ENCODE assay signal across 8 cellular contexts in the genomic region with DNA sequence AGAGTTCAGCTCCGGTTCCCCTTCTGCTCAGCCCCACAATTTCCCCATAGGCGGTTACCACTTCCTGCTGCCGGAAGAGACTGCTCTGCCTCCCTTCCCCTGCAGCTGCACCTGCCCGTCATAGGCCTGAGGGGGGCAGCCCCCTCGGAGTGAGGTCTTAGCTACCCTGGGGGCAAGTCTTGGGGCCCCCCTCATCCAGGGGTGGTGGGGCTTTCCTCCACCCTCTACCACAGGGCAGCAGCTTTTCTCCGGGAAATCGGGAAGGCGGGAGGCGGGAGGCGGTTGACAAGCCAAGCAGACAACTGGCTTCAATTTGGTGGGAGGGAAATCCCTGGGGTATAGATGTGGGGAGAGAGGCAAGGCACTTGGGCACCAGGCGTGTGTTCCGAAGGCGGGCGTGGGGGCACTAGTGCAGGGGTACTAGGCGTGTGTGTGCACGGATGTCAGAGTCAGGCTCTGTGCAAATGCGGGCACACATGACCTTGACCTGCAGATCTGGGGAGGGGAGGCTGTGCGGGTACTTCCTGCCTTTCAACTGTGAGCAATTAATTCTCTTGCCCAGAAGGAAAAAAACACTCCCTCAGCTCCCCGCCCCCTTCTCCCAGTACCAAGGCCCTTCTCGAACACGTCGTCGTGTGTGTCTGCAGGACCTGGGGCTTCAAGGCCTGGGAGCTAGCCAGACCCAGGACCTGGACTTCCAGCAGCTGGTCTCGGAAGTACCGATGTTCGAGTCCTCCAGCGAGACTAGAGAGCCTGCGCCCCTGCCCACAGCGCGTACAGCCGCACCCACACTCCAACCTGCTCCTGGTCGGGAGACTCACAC. TPM values are rescaled to one million over a fixed set of nuclear protein-coding genes. Genes with fewer than 3 reads are reported as not detected.
DNase-seq lines count a peak whose midpoint lies in the region; ATAC-seq and TF ChIP-seq lines count a peak whose summit lies in the region.

No MANE protein-coding gene starts in this region.

- peak overlapping the region; percentile 55 for H3K4me3 ChIP-seq in epithelial cell of esophagus (ENCODE audit: low read length)

- intact Hi-C loops in natural killer cell (cut with micrococcal nuclease), result loop anchor here (2.0 to 10.0 kb wide), 3 partner anchors 20 to 168 kb away; a partner anchor contains a TSS

- ATAC-seq in GM18511 (IDR thresholded peaks at IDR 0.05; ENCODE audit: unreplicated experiment) (peak; percentile 49), HG03066 (IDR thresholded peaks at IDR 0.05; ENCODE audit: low read depth, unreplicated experiment) (peak; percentile 43), natural killer cell (peak; percentile 39 to 69 (median 50))

- TF ChIP-seq CTCF in epithelial cell of esophagus (IDR thresholded peaks at IDR 0.05; ENCODE audit: insufficient read depth, low read depth, low read length, missing control alignments) (no peak), natural killer cell (IDR thresholded peaks at IDR 0.05) (no peak)

- H3K36me3 Mint-ChIP-seq in natural killer cell, result no peaks in the 10 kb centered on the region

- H3K27ac ChIP-seq in substantia nigra (ENCODE audit: low read depth, low read length, poor library complexity, severe bottlenecking), result peak overlapping the region; percentile 95

- H3K4me1 Mint-ChIP-seq in natural killer cell, result peaks cover 37 to 59% of the 10 kb centered on the region in 2 donors

- H3K4me3 Mint-ChIP-seq in natural killer cell, result peak overlapping the region; percentile 85

- no peaks in the 10 kb centered on the region for H3K27me3 Mint-ChIP-seq in natural killer cell (ENCODE audit: low read depth in 2 of 2)

- H3K27ac Mint-ChIP-seq in natural killer cell, result peak overlapping the region; percentile 91 to 96

- in situ Hi-C loops in G401 (cut with HindIII; ENCODE audit: low sequenced_read_pairs), result no loop called here

- DNase-seq in NCI-H748 (lab: John Stamatoyannopoulos, UW; ENCODE audit: unreplicated experiment), result peak; percentile 69
- peak; percentile 48 to 51 for DNase-seq in activated CD8-positive, alpha-beta memory T cell treated with anti-CD3 and anti-CD28 coated beads for 1 hour (ENCODE audit: extremely low read depth in 1 of 2, low read depth in 1 of 2)
- DNase-seq in epithelial cell of esophagus (ENCODE audit: low read depth), result peak; percentile 11
- peak; percentile 58 for DNase-seq in natural killer cell
- DNase-seq in substantia nigra (lab: John Stamatoyannopoulos, UW), result peak in 8 of 49 donors; percentile 16 to 41 (median 22)
- DNase-seq in G401 (ENCODE audit: low spot score), result no peak

- no peaks in the 10 kb centered on the region for H3K9me3 Mint-ChIP-seq in natural killer cell

RNA-seq across cellular contexts. Expression of a gene that starts 1.0 kb away (rescaled TPM):
- total RNA-seq in natural killer cell, result 100 to 1,000 TPM; 352 to 398 (median 384) TPM
- total RNA-seq in G401 (2014; rRNA removed; shearing (Covaris generic)), result 55.7 and 62.6 TPM in 2 replicates

RNA-seq across cellular contexts. Expression of a gene that starts 7.8 kb away (rescaled TPM):
- 10 to 100 TPM; 63.4 to 82.3 (median 73.1) TPM for total RNA-seq in natural killer cell
- total RNA-seq in G401 (2014; rRNA removed; shearing (Covaris generic)), result 136 and 159 TPM in 2 replicates

RNA-seq across cellular contexts. Expression of a gene that starts 17.4 kb away (rescaled TPM):
- 10 to 100 TPM; 14.3 to 17.1 (median 15.2) TPM for total RNA-seq in natural killer cell
- 7.1 and 8.4 TPM in 2 replicates for total RNA-seq in G401 (2014; rRNA removed; shearing (Covaris generic))

RNA-seq across cellular contexts. Expression of a gene that starts 22.6 kb away (rescaled TPM):
- total RNA-seq in natural killer cell, result not detected
- total RNA-seq in G401 (2014; rRNA removed; shearing (Covaris generic)), result 0.25 TPM in 1 of 2 replicates, not detected in the other

RNA-seq across cellular contexts. Expression of a gene that starts 41.1 kb away (rescaled TPM):
- under 1 TPM in 2 of 3 donors, not detected in 1; 0.23 to 0.98 TPM for total RNA-seq in natural killer cell
- 31.3 and 34.0 TPM in 2 replicates for total RNA-seq in G401 (2014; rRNA removed; shearing (Covaris generic))
